In the genomic region with DNA sequence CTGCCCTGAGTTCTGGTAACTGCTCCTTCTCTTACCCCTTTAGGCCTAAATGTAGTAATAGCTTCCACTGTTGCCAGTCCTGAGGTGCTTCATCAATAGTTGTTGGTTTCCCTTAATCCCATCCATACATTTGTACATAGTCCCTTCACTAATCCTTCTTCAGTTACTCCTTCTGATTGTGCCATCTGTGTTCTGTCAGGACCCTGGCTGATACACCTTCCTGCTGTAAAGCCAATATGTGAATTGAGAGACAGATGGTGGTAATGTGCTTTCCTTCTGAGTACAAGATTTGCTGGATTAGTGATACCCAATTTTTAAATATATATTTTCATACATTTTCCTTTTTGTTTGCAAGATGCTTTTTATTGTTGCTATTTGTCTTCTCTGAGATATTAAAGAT, we compare ENCODE assay signal across 1 cellular context.
TF ChIP-seq lines count a peak whose summit lies in the region.

No MANE protein-coding gene starts in this region.

TF ChIP-seq in H1, 55 proteins besides CTCF, POLR2A, EP300 and RAD21 (continued from another document):
- no peak for TF ChIP-seq CEBPB (IDR thresholded peaks at IDR 0.05; ENCODE audit: low read depth, low read length)
- TF ChIP-seq GABPA (IDR thresholded peaks at IDR 0.05; ENCODE audit: borderline replicate concordance, insufficient read depth, low read length) = no peak
